1 cellular context compared by ENCODE assay signal in the genomic region with DNA sequence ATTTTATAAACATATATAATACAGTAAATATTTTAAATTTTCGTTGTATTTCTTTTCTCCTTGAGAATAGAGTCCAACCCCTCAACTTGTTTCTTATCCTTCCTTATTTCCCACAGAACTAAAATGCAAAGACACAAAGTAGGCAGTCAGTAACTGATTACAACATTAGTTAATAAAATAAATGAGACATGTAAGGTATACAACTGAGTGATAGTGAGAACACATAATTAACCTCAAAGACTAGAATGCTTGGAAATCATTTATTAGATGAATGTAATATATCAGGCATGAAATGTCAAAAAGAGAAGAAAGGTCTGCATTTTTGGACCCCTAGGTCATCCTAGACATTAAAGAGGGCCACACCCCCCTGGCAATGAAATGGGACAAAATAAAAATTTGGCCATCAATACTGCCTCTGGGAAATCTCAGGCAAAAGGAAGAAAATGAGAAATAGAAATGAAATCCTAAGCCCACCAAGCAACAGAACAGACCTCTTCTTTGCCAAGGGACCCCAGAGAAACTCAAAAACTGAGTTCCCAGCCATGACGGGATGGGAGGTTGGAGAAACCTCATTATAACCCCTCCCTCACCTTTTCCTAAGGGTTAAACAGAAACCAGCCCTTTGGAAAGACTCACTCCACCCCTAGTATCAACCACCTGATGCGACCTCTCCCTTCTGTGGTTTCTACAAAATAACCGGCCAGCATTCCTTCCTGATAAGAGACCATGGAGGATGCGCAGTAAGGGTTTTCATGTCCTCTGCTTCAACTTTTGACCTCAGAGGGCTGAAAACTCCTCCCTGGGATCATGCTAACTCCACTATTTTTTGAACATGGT.
TF ChIP-seq lines count a peak whose summit lies in the region.

No MANE protein-coding gene starts in this region.

TF ChIP-seq in HepG2, 621 proteins besides CTCF, POLR2A, EP300 and RAD21 (continued from another document):
- TF ChIP-seq, protein P1, sequence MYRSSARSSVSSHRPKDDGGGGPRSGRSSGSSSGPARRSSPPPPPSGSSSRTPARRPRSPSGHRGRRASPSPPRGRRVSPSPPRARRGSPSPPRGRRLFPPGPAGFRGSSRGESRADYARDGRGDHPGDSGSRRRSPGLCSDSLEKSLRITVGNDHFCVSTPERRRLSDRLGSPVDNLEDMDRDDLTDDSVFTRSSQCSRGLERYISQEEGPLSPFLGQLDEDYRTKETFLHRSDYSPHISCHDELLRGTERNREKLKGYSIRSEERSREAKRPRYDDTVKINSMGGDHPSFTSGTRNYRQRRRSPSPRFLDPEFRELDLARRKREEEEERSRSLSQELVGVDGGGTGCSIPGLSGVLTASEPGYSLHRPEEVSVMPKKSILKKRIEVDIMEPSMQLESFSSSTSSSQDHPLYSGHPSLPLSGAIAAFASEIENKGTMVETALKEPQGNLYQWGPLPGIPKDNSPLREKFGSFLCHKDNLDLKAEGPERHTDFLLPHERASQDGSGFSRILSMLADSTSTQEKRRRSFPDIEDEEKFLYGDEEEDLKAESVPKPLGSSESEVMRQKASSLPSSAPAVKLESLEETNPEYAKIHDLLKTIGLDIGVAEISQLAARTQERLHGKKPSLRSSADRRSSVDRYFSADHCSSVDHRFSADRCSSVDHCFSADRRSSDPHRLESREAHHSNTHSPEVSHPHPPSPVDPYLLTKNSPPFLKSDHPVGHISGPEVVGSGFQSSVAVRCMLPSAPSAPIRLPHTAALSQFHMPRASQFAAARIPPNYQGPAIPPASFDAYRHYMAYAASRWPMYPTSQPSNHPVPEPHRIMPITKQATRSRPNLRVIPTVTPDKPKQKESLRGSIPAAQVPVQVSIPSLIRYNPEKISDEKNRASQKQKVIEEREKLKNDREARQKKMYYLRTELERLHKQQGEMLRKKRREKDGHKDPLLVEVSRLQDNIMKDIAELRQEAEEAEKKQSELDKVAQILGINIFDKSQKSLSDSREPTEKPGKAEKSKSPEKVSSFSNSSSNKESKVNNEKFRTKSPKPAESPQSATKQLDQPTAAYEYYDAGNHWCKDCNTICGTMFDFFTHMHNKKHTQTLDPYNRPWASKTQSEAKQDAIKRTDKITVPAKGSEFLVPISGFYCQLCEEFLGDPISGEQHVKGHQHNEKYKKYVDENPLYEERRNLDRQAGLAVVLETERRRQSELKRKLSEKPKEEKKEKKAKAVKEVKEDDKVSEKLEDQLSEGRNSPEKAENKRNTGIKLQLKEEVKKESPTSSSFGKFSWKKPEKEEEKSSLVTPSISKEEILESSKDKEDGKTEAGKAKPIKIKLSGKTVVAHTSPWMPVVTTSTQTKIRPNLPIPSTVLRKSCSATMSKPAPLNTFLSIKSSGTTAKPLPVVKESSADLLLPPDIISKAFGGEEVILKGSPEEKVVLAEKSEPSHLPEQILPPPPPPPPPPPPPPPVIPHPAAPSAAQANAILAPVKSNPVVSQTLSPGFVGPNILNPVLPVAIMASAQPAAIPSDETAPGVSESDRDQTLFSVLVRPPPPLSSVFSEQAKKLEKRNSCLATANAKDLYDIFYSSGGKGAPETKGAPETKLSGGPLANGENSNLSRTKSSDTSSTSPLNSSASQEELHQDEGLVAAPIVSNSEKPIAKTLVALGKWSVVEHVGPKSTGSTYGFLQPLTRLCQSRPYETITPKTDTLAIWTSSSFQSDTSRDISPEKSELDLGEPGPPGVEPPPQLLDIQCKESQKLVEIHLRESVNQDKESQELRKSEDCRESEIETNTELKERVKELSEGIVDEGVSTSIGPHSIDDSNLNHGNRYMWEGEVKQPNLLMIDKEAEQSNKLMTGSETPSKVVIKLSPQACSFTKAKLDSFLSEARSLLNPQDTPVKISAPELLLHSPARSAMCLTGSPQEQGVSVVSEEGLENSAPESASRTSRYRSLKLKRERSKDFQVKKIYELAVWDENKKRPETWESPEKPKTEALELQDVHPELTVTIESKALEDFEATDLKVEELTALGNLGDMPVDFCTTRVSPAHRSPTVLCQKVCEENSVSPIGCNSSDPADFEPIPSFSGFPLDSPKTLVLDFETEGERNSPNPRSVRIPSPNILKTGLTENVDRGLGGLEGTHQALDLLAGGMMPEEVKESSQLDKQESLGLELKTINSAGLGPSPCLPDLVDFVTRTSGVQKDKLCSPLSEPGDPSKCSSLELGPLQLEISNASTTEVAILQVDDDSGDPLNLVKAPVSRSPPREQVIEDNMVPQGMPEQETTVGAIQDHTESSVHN (CRISPR knock-in tag; IDR thresholded peaks at IDR 0.05): no peak
- TF ChIP-seq THAP11 (CRISPR knock-in tag; IDR thresholded peaks at IDR 0.05) (no peak), HOXA7 (CRISPR knock-in tag; IDR thresholded peaks at IDR 0.05) (no peak), ZNF772 (CRISPR knock-in tag; IDR thresholded peaks at IDR 0.05) (no peak), POLR2AphosphoS2 (IDR thresholded peaks at IDR 0.05; ENCODE audit: low read depth, low read length) (no peak), ZNF605 (CRISPR knock-in tag; IDR thresholded peaks at IDR 0.05) (no peak), MIXL1 (CRISPR knock-in tag; IDR thresholded peaks at IDR 0.05) (no peak), ZSCAN30 (CRISPR knock-in tag; IDR thresholded peaks at IDR 0.05) (no peak), ZNF607 (CRISPR knock-in tag; IDR thresholded peaks at IDR 0.05; ENCODE audit: borderline replicate concordance) (no peak), KMT2A (CRISPR knock-in tag; IDR thresholded peaks at IDR 0.05) (no peak)
- TF ChIP-seq, protein P2, sequence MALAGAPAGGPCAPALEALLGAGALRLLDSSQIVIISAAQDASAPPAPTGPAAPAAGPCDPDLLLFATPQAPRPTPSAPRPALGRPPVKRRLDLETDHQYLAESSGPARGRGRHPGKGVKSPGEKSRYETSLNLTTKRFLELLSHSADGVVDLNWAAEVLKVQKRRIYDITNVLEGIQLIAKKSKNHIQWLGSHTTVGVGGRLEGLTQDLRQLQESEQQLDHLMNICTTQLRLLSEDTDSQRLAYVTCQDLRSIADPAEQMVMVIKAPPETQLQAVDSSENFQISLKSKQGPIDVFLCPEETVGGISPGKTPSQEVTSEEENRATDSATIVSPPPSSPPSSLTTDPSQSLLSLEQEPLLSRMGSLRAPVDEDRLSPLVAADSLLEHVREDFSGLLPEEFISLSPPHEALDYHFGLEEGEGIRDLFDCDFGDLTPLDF (CRISPR knock-in tag; IDR thresholded peaks at IDR 0.05): no peak
- TF ChIP-seq, protein P3, sequence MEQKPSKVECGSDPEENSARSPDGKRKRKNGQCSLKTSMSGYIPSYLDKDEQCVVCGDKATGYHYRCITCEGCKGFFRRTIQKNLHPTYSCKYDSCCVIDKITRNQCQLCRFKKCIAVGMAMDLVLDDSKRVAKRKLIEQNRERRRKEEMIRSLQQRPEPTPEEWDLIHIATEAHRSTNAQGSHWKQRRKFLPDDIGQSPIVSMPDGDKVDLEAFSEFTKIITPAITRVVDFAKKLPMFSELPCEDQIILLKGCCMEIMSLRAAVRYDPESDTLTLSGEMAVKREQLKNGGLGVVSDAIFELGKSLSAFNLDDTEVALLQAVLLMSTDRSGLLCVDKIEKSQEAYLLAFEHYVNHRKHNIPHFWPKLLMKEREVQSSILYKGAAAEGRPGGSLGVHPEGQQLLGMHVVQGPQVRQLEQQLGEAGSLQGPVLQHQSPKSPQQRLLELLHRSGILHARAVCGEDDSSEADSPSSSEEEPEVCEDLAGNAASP (CRISPR knock-in tag; IDR thresholded peaks at IDR 0.05; ENCODE audit: borderline replicate concordance): no peak
